13 cellular contexts compared by ENCODE assay signal in genomic region chr16:84907575-84907974, GRCh38.
DNase-seq lines count a peak whose midpoint lies in the region; ATAC-seq and TF ChIP-seq lines count a peak whose summit lies in the region.
"Had no signal": no experiment of that assay in that cellular context is flagged by ENCODE, and none has a peak within 500 bp of the region (broad histone marks: within the 10 kb centered on the region; RNA-seq: fewer than 3 reads in every experiment).

No MANE protein-coding gene starts in this region.

- no peaks in the 10 kb centered on the region for H3K9me3 ChIP-seq in naive thymus-derived CD4-positive, alpha-beta T cell (ENCODE audit: control insufficient read depth in 2 of 3, low read length in 3 of 3)

- no peak overlapping the region for H3K27ac ChIP-seq in naive thymus-derived CD4-positive, alpha-beta T cell (ENCODE audit: low read depth, low read length)

- no peak overlapping the region for H3K4me3 Mint-ChIP-seq in naive thymus-derived CD4-positive, alpha-beta T cell
- H3K4me3 Mint-ChIP-seq: T-cell had no signal

- DNase-seq in AG08395 (ENCODE audit: low spot score) (peak; percentile 18), RPMI7951 (ENCODE audit: low read depth) (peak; percentile 35), fibroblast of villous mesenchyme (ENCODE audit: low read depth) (peak; percentile 88), non-pigmented ciliary epithelial cell (ENCODE audit: low read depth) (peak; percentile 55), NCI-H1417 treated with DMSO at 0.1 percent for 48 hours (lab: John Stamatoyannopoulos, UW) (no peak), dermis blood vessel endothelial cell (no peak)
- DNase-seq in naive thymus-derived CD4-positive, alpha-beta T cell: no peak
- no peak for DNase-seq in activated CD8-positive, alpha-beta memory T cell treated with anti-CD3 and anti-CD28 coated beads, Interleukin-2, amount 50 U/mL, for 4 hours
- DNase-seq: activated CD4-positive, alpha-beta T cell treated with anti-CD3 and anti-CD28 coated beads, Interleukin-2, amount 50 U/mL, for 4 hours; activated gamma-delta T cell treated with Interleukin-2 at 50 U/mL for 16 hours; DMS79 treated with DMSO at 0.1 percent for 48 hours; NCI-H2107; T-cell had no signal

- ATAC-seq in naive thymus-derived CD4-positive, alpha-beta T cell: no peak
- ATAC-seq: T-cell had no signal

- H3K27ac Mint-ChIP-seq in naive thymus-derived CD4-positive, alpha-beta T cell: no peak overlapping the region
- H3K27ac Mint-ChIP-seq: T-cell had no signal

- no peaks in the 10 kb centered on the region for H3K27me3 ChIP-seq in naive thymus-derived CD4-positive, alpha-beta T cell (ENCODE audit: control insufficient read depth in 2 of 2, insufficient read depth in 2 of 2, low read length in 2 of 2)

- no peak overlapping the region for H3K4me3 ChIP-seq in fibroblast of villous mesenchyme (ENCODE audit: low read depth, low read length)
- H3K4me3 ChIP-seq in naive thymus-derived CD4-positive, alpha-beta T cell (ENCODE audit: low read length): no peak overlapping the region

- peak; percentile 3 for TF ChIP-seq CTCF in fibroblast of villous mesenchyme (IDR thresholded peaks at IDR 0.05; ENCODE audit: insufficient read depth, low read depth, low read length)

- H3K4me1 ChIP-seq in naive thymus-derived CD4-positive, alpha-beta T cell (ENCODE audit: control insufficient read depth in 2 of 2, insufficient read depth in 2 of 2, low read length in 2 of 2): no peaks in the 10 kb centered on the region

- H3K36me3 ChIP-seq in naive thymus-derived CD4-positive, alpha-beta T cell (ENCODE audit: control insufficient read depth in 2 of 3, insufficient read depth in 3 of 3, low read length in 3 of 3): no peaks in the 10 kb centered on the region

- H3K27me3 Mint-ChIP-seq in naive thymus-derived CD4-positive, alpha-beta T cell: peaks cover 0 to 8% (median 0%) of the 10 kb centered on the region in 5 donors
- H3K27me3 Mint-ChIP-seq: T-cell had no signal

- intact Hi-C loops in naive thymus-derived CD4-positive, alpha-beta T cell (cut with micrococcal nuclease): no loop called here

- POLR2A ChIA-PET in naive thymus-derived CD4-positive, alpha-beta T cell (lab: Charles Lee): no interaction called here

- H3K36me3 Mint-ChIP-seq in naive thymus-derived CD4-positive, alpha-beta T cell: no peaks in the 10 kb centered on the region
- H3K36me3 Mint-ChIP-seq: T-cell had no signal

- H3K9me3 Mint-ChIP-seq in naive thymus-derived CD4-positive, alpha-beta T cell: no peaks in the 10 kb centered on the region
- H3K9me3 Mint-ChIP-seq: T-cell had no signal

- H3K4me1 Mint-ChIP-seq in naive thymus-derived CD4-positive, alpha-beta T cell: peaks cover 0 to 7% (median 0%) of the 10 kb centered on the region in 7 donors
- H3K4me1 Mint-ChIP-seq: T-cell had no signal

- CTCF ChIA-PET in naive thymus-derived CD4-positive, alpha-beta T cell (lab: Charles Lee): no interaction called here

Comparison
In these comparisons a context has a peak if more than half of its experiments do, and no peak if none do; other contexts are left out.
1. DNase-seq: peak in AG08395 (single experiment), RPMI7951 (single experiment), fibroblast of villous mesenchyme (single experiment) and non-pigmented ciliary epithelial cell (single experiment); none in naive thymus-derived CD4-positive, alpha-beta T cell (0 of 9), activated CD8-positive, alpha-beta memory T cell treated with anti-CD3 and anti-CD28 coated beads, Interleukin-2, amount 50 U/mL, for 4 hours (single experiment), NCI-H1417 treated with DMSO at 0.1 percent for 48 hours (single experiment) and dermis blood vessel endothelial cell (single experiment).